Comparison of ENCODE assay signal across 8 cellular contexts in genomic region chr6:81753709-81754678, GRCh38. TPM values are rescaled to one million over a fixed set of nuclear protein-coding genes. Genes with fewer than 3 reads are reported as not detected.
A peak's percentile ranks its signal among the peaks of the same experiment; 100 is the strongest.
DNase-seq lines count a peak whose midpoint lies in the region; ATAC-seq and TF ChIP-seq lines count a peak whose summit lies in the region.

No MANE protein-coding gene starts in this region.

- H3K36me3 ChIP-seq in BE2C: no peaks in the 10 kb centered on the region
- peaks cover 14% of the 10 kb centered on the region for H3K36me3 ChIP-seq in neuron (ENCODE audit: insufficient read depth, low read length)
- H3K36me3 ChIP-seq in stomach smooth muscle (ENCODE audit: control insufficient read depth in 2 of 2, insufficient read depth in 2 of 2, low read length in 2 of 2): peaks cover 0 to 2% of the 10 kb centered on the region in 2 donors

- ATAC-seq in GM19455 (IDR thresholded peaks at IDR 0.05; ENCODE audit: unreplicated experiment) (peak; percentile 35), HG03565 (IDR thresholded peaks at IDR 0.05; ENCODE audit: unreplicated experiment) (peak; percentile 32)

- peaks cover 5% of the 10 kb centered on the region; the same call in 1 of the 2 replicates for H3K4me1 ChIP-seq in BE2C
- peaks cover 22% of the 10 kb centered on the region for H3K4me1 ChIP-seq in neuron (ENCODE audit: insufficient read depth, low read length)
- H3K4me1 ChIP-seq in stomach smooth muscle (ENCODE audit: control insufficient read depth, insufficient read depth, low read length): peaks cover 6% of the 10 kb centered on the region

- peak overlapping the region; percentile 98 for H3K27ac ChIP-seq in stomach smooth muscle (ENCODE audit: low read length)

- H3K27me3 ChIP-seq in BE2C (no peaks in the 10 kb centered on the region), neuron (ENCODE audit: insufficient read depth, low read length) (no peaks in the 10 kb centered on the region), stomach smooth muscle (ENCODE audit: control insufficient read depth in 1 of 2, insufficient read depth in 2 of 2, low read length in 2 of 2) (no peaks in the 10 kb centered on the region)

- TF ChIP-seq CTCF in BE2C (IDR thresholded peaks at IDR 0.05; ENCODE audit: low read depth, low read length): peak; percentile 77
- peak; percentile 69 for TF ChIP-seq CTCF in foreskin fibroblast (IDR thresholded peaks at IDR 0.05; ENCODE audit: low read depth, low read length)

- H3K9me3 ChIP-seq in BE2C (no peaks in the 10 kb centered on the region), neuron (ENCODE audit: low read length) (no peaks in the 10 kb centered on the region), stomach smooth muscle (ENCODE audit: control insufficient read depth in 2 of 2, low read length in 2 of 2) (no peaks in the 10 kb centered on the region)

- peak overlapping the region; percentile 75 to 94 for H3K9ac ChIP-seq in stomach smooth muscle (ENCODE audit: low read length in 2 of 2)

- peak overlapping the region; percentile 56 for H3K4me3 ChIP-seq in BE2C (ENCODE audit: low read depth, low read length)
- peak overlapping the region; percentile 70 to 87 for H3K4me3 ChIP-seq in foreskin fibroblast (ENCODE audit: low read depth in 1 of 2, low read length in 2 of 2)
- H3K4me3 ChIP-seq in neuron (ENCODE audit: low read length): peak overlapping the region; percentile 98
- peak overlapping the region; percentile 98 for H3K4me3 ChIP-seq in stomach smooth muscle (ENCODE audit: low read length in 2 of 2)

- DNase-seq in BE2C: peak; percentile 84
- DNase-seq in RPMI8226: peak; percentile 5
- peak; percentile 52 for DNase-seq in activated gamma-delta T cell (lab: John Stamatoyannopoulos, UW)
- peak; percentile 67 to 89 for DNase-seq in foreskin fibroblast

- peak overlapping the region; percentile 76 for H2AFZ ChIP-seq in neuron (ENCODE audit: low read depth, low read length)

RNA-seq across cellular contexts. Expression of gene TENT5A, which starts 1.5 kb away (rescaled TPM):
- polyA plus RNA-seq in BE2C (2012; ENCODE audit: insufficient read depth, insufficient read length, low read depth): 1.4 TPM

Comparison
In these comparisons a context has a peak if more than half of its experiments do, and no peak if none do; other contexts are left out.
1. Peak in every context shown above with its lines: DNase-seq, ATAC-seq, H3K4me3 ChIP-seq and H3K27ac ChIP-seq.
2. DNase-seq: peak in every context shown above with its lines; median percentile 84 in BE2C; 78 in foreskin fibroblast; 52 in activated gamma-delta T cell; 5 in RPMI8226.